Comparison of ENCODE assay signal across 26 cellular contexts in genomic region chr7:76514926-76515325, GRCh38. TPM values are rescaled to one million over a fixed set of nuclear protein-coding genes. Genes with fewer than 3 reads are reported as not detected.
DNase-seq lines count a peak whose midpoint lies in the region; ATAC-seq and TF ChIP-seq lines count a peak whose summit lies in the region.
"Had no signal": no experiment of that assay in that cellular context is flagged by ENCODE, and none has a peak within 500 bp of the region (broad histone marks: within the 10 kb centered on the region; RNA-seq: fewer than 3 reads in every experiment).

No MANE protein-coding gene starts in this region.

- H3K4me3 Mint-ChIP-seq in naive thymus-derived CD8-positive, alpha-beta T cell: no peak overlapping the region
- H3K4me3 Mint-ChIP-seq: activated CD8-positive, alpha-beta memory T cell treated with anti-CD3 and anti-CD28 coated beads, Interleukin-2, amount 10 ng/mL, durations not matched to agents 7 days and 5 days; activated naive CD8-positive, alpha-beta T cell; activated T-helper 1 cell treated with anti-CD3 and anti-CD28 coated beads, Interleukin-12 subunit alpha, Interleukin-12 subunit beta, Interleukin-2, Interleukin-4 antibody, amounts not matched to agents 30 ng/mL and 10 ng/mL and 1 ng/mL, durations not matched to agents 14 hours and 24 hours and 36 hours; central memory CD8-positive, alpha-beta T cell had no signal

- H3K4me1 ChIP-seq in osteoblast (ENCODE audit: insufficient read depth, low read length): no peaks in the 10 kb centered on the region

- H3K4me1 Mint-ChIP-seq in naive thymus-derived CD8-positive, alpha-beta T cell: peaks cover 0 to 2% (median under 1%) of the 10 kb centered on the region in 4 donors
- H3K4me1 Mint-ChIP-seq: central memory CD8-positive, alpha-beta T cell had no signal

- no peaks in the 10 kb centered on the region for H3K9me3 ChIP-seq in osteoblast (ENCODE audit: low read depth, low read length)
- H3K9me3 ChIP-seq: sigmoid colon, uterus had no signal

- no peaks in the 10 kb centered on the region for H3K36me3 ChIP-seq in osteoblast (ENCODE audit: insufficient read depth, low read length)
- H3K36me3 ChIP-seq: sigmoid colon, uterus had no signal

- H2AFZ ChIP-seq in osteoblast (ENCODE audit: low read length): no peak overlapping the region

- no peak for ATAC-seq in naive thymus-derived CD8-positive, alpha-beta T cell
- ATAC-seq: activated CD8-positive, alpha-beta memory T cell treated with anti-CD3 and anti-CD28 coated beads, Interleukin-2, amount 10 ng/mL, durations not matched to agents 7 days and 5 days had no signal

- no peak for TF ChIP-seq CTCF in osteoblast (IDR thresholded peaks at IDR 0.05; ENCODE audit: extremely low read depth, low read depth, low read length)

- no peaks in the 10 kb centered on the region for H3K36me3 Mint-ChIP-seq in naive thymus-derived CD8-positive, alpha-beta T cell
- H3K36me3 Mint-ChIP-seq: activated CD8-positive, alpha-beta memory T cell treated with anti-CD3 and anti-CD28 coated beads, Interleukin-2, amount 10 ng/mL, durations not matched to agents 7 days and 5 days; activated naive CD8-positive, alpha-beta T cell had no signal

- CTCF ChIA-PET in HEK293T (lab: Yijun Ruan, JAX): no interaction called here

- H3K9me3 Mint-ChIP-seq in naive thymus-derived CD8-positive, alpha-beta T cell: no peaks in the 10 kb centered on the region
- H3K9me3 Mint-ChIP-seq: activated T-helper 1 cell treated with anti-CD3 and anti-CD28 coated beads, Interleukin-12 subunit alpha, Interleukin-12 subunit beta, Interleukin-2, Interleukin-4 antibody, amounts not matched to agents 30 ng/mL and 10 ng/mL and 1 ng/mL, durations not matched to agents 14 hours and 24 hours and 36 hours; central memory CD8-positive, alpha-beta T cell had no signal

- no peaks in the 10 kb centered on the region for H3K79me2 ChIP-seq in osteoblast (ENCODE audit: insufficient read depth, low read length)

- H3K4me2 ChIP-seq in osteoblast (ENCODE audit: insufficient read depth, low read length): no peak overlapping the region

- H3K27me3 ChIP-seq in osteoblast (ENCODE audit: insufficient read depth, low read length): no peaks in the 10 kb centered on the region
- H3K27me3 ChIP-seq: sigmoid colon, uterus had no signal

- H3K4me3 ChIP-seq in osteoblast (ENCODE audit: insufficient read depth, low read length): no peak overlapping the region
- H3K4me3 ChIP-seq: lung, sigmoid colon had no signal

- POLR2A ChIA-PET in HEK293T (lab: Yijun Ruan, JAX): interaction anchor here (0.8 kb wide), 1 partner anchor 10 kb away, joined by 3 read pairs; no protein-coding TSS in a partner anchor
- POLR2A ChIA-PET in naive thymus-derived CD8-positive, alpha-beta T cell (lab: Charles Lee): no interaction called here

- DNase-seq in AG20443 (ENCODE audit: low spot score) (peak; percentile 9), HEK293T (ENCODE audit: extremely low spot score) (peak; percentile 2), ecto neural progenitor cell (ENCODE audit: low spot score) (peak; percentile 34), osteoblast (ENCODE audit: insufficient read length, low spot score, missing footprints) (peak; percentile 31), activated gamma-delta T cell treated with Interleukin-2 at 50 U/mL for 16 hours (no peak)
- DNase-seq in stimulated activated CD8-positive, alpha-beta memory T cell treated with anti-CD3 and anti-CD28 coated beads, Interleukin-4, amount 100 ng/mL, for 48 hours: no peak
- no peak for DNase-seq in naive thymus-derived CD8-positive, alpha-beta T cell
- no peak for DNase-seq in activated CD4-positive, CD25-positive, alpha-beta regulatory T cell (lab: John Stamatoyannopoulos, UW)
- DNase-seq: activated CD4-positive, alpha-beta T cell treated with anti-CD3 and anti-CD28 coated beads for 1 hour; activated CD8-positive, alpha-beta memory T cell treated with anti-CD3 and anti-CD28 coated beads, Interleukin-2, amount 10 ng/mL, durations not matched to agents 7 days and 5 days; C1 segment of cervical spinal cord; effector CD8-positive, alpha-beta T cell; foreskin melanocyte; GOT3; hippocampal formation; KG1; MV-4-11; NCI-H187; NCI-H526 treated with DMSO at 0.1 percent for 48 hours; uterus had no signal

- H3K27ac ChIP-seq in osteoblast (ENCODE audit: low read depth, low read length): no peak overlapping the region
- H3K27ac ChIP-seq: sigmoid colon had no signal

- H4K20me1 ChIP-seq in osteoblast (ENCODE audit: insufficient read depth, low read length): no peaks in the 10 kb centered on the region

- peaks cover 0 to 1% (median 0%) of the 10 kb centered on the region in 5 donors for H3K27me3 Mint-ChIP-seq in naive thymus-derived CD8-positive, alpha-beta T cell
- H3K27me3 Mint-ChIP-seq: activated CD8-positive, alpha-beta memory T cell treated with anti-CD3 and anti-CD28 coated beads, Interleukin-2, amount 10 ng/mL, durations not matched to agents 7 days and 5 days; activated naive CD8-positive, alpha-beta T cell; central memory CD8-positive, alpha-beta T cell had no signal

- no peak overlapping the region for H3K27ac Mint-ChIP-seq in naive thymus-derived CD8-positive, alpha-beta T cell
- H3K27ac Mint-ChIP-seq: activated CD8-positive, alpha-beta memory T cell treated with anti-CD3 and anti-CD28 coated beads, Interleukin-2, amount 10 ng/mL, durations not matched to agents 7 days and 5 days; activated naive CD8-positive, alpha-beta T cell; activated T-helper 1 cell treated with anti-CD3 and anti-CD28 coated beads, Interleukin-12 subunit alpha, Interleukin-12 subunit beta, Interleukin-2, Interleukin-4 antibody, amounts not matched to agents 30 ng/mL and 10 ng/mL and 1 ng/mL, durations not matched to agents 14 hours and 24 hours and 36 hours had no signal

TF ChIP-seq in HEK293T, 16 proteins besides CTCF, POLR2A, EP300 and RAD21:
- TF ChIP-seq FOXM1 (IDR thresholded peaks at IDR 0.05; ENCODE audit: borderline replicate concordance) (no peak), L3MBTL2 (conservative IDR thresholded peaks at IDR 0.05) (no peak), TARDBP (IDR thresholded peaks at IDR 0.05) (no peak), BHLHE40 (IDR thresholded peaks at IDR 0.05; ENCODE audit: borderline replicate concordance) (no peak), PKNOX1 (IDR thresholded peaks at IDR 0.05) (no peak), FOXA1 (IDR thresholded peaks at IDR 0.05) (no peak), SP1 (IDR thresholded peaks at IDR 0.05) (no peak), HDGF (IDR thresholded peaks at IDR 0.05; ENCODE audit: borderline replicate concordance) (no peak), ARNT (IDR thresholded peaks at IDR 0.05) (no peak), LEF1 (IDR thresholded peaks at IDR 0.05; ENCODE audit: borderline replicate concordance) (no peak), NFRKB (IDR thresholded peaks at IDR 0.05) (no peak), ZNF384 (IDR thresholded peaks at IDR 0.05) (no peak), FOXK2 (IDR thresholded peaks at IDR 0.05) (no peak), ELF4 (IDR thresholded peaks at IDR 0.05) (no peak), SUZ12 (IDR thresholded peaks at IDR 0.05) (no peak), CTBP1 (IDR thresholded peaks at IDR 0.05; ENCODE audit: borderline replicate concordance) (no peak)

RNA-seq across cellular contexts. Expression of gene UPK3B, which starts 4.6 kb away (rescaled TPM):
- total RNA-seq in osteoblast: 0.88 and 1.4 TPM in 2 replicates
- total RNA-seq in naive thymus-derived CD8-positive, alpha-beta T cell: 1 to 10 TPM; 7.3 to 8.4 TPM
- polyA plus RNA-seq in naive thymus-derived CD8-positive, alpha-beta T cell: not detected

RNA-seq across cellular contexts. Expression of gene SPDYE16, which starts 28.2 kb away (rescaled TPM):
- under 0.01 and 0.36 TPM in 2 replicates for total RNA-seq in osteoblast
- total RNA-seq in naive thymus-derived CD8-positive, alpha-beta T cell: under 1 TPM; 0.26 to 0.69 TPM
- not detected for polyA plus RNA-seq in naive thymus-derived CD8-positive, alpha-beta T cell
- total RNA-seq: activated T-helper 1 cell treated with anti-CD3 and anti-CD28 coated beads, Interleukin-12 subunit alpha, Interleukin-12 subunit beta, Interleukin-2, Interleukin-4 antibody, amounts not matched to agents 30 ng/mL and 10 ng/mL and 1 ng/mL, durations not matched to agents 14 hours and 24 hours and 36 hours; omental fat pad had no signal

RNA-seq across cellular contexts. Expression of gene DTX2, which starts 53.4 kb away (rescaled TPM):
- 11.5 and 14.5 TPM in 2 replicates for total RNA-seq in osteoblast
- total RNA-seq in naive thymus-derived CD8-positive, alpha-beta T cell: 10 to 100 TPM; 39.0 to 43.7 TPM
- 10 to 100 TPM in 2 of 3 donors, 1 to 10 TPM in 1; 6.6 to 13.5 (median 12.7) TPM for polyA plus RNA-seq in naive thymus-derived CD8-positive, alpha-beta T cell

Comparison
In these comparisons a context has a peak if more than half of its experiments do, and no peak if none do; other contexts are left out.
1. DNase-seq: peak in AG20443 (single experiment), HEK293T (single experiment), ecto neural progenitor cell (single experiment) and osteoblast (single experiment); none in stimulated activated CD8-positive, alpha-beta memory T cell treated with anti-CD3 and anti-CD28 coated beads, Interleukin-4, amount 100 ng/mL, for 48 hours (single experiment), activated gamma-delta T cell treated with Interleukin-2 at 50 U/mL for 16 hours (single experiment), naive thymus-derived CD8-positive, alpha-beta T cell (0 of 10) and activated CD4-positive, CD25-positive, alpha-beta regulatory T cell (0 of 4).